In the genomic region with DNA sequence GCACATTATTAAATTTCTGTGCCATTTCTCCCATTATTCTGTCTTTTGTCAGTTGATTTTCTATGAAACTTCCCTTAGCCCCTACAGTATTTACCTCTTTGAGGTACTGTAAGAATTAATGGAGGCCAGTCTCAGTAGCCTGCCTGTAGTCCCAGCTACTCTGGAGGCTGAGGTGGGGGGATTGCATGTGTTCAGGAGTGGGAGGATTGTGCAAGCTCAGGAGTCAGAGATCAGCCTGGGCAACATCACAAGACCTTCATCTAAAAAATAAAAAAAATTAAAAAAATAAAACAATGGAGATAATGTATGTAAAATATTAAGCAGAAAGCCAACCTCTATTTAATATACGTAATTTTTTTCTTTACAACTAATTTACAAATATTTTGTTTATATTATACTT, we compare ENCODE assay signal across 9 cellular contexts.
A peak's percentile ranks its signal among the peaks of the same experiment; 100 is the strongest.
DNase-seq lines count a peak whose midpoint lies in the region; ATAC-seq, FAIRE-seq and TF ChIP-seq lines count a peak whose summit lies in the region.
"Had no signal": no experiment of that assay in that cellular context is flagged by ENCODE, and none has a peak within 500 bp of the region (broad histone marks: within the 10 kb centered on the region; RNA-seq: fewer than 3 reads in every experiment).

No MANE protein-coding gene starts in this region.

- TF ChIP-seq CTCF in GM23338 (conservative IDR thresholded peaks at IDR 0.05; ENCODE audit: low read depth in 2 of 2) (no peak), hepatocyte (IDR thresholded peaks at IDR 0.05; ENCODE audit: poor library complexity) (no peak), esophagus squamous epithelium (IDR thresholded peaks at IDR 0.05) (no peak)

- no peak overlapping the region for H3K4me2 ChIP-seq in GM23338
- H3K4me2 ChIP-seq in hepatocyte, result peak overlapping the region; percentile 79

- H3K9me2 ChIP-seq in GM23338 (ENCODE audit: insufficient read depth), result no peaks in the 10 kb centered on the region
- H3K9me2 ChIP-seq in hepatocyte (replicated peaks; ENCODE audit: insufficient read depth), result no peaks in the 10 kb centered on the region

- H3K27ac Mint-ChIP-seq in CD4-positive, CD25-positive, alpha-beta regulatory T cell, result peak overlapping the region in 2 of 3 donors; percentile 13 to 73
- H3K27ac Mint-ChIP-seq in GM23338, result peak overlapping the region; percentile 91
- no peak overlapping the region for H3K27ac Mint-ChIP-seq in stimulated activated effector memory CD8-positive, alpha-beta T cell treated with anti-CD3 and anti-CD28 coated beads, Interleukin-12 subunit alpha, Interleukin-12 subunit beta, amount 100 ng/mL, for 72 hours

- H3K9me3 ChIP-seq in CD4-positive, CD25-positive, alpha-beta regulatory T cell (ENCODE audit: control insufficient read depth in 2 of 2, low read length in 2 of 2), result no peaks in the 10 kb centered on the region
- H3K9me3 ChIP-seq in hepatocyte (ENCODE audit: low read depth) (no peaks in the 10 kb centered on the region), esophagus squamous epithelium (no peaks in the 10 kb centered on the region)

- peaks cover 58% of the 10 kb centered on the region for H3K4me1 ChIP-seq in CD4-positive, CD25-positive, alpha-beta regulatory T cell (ENCODE audit: control insufficient read depth, insufficient read depth, low read length, poor library complexity, severe bottlenecking)
- H3K4me1 ChIP-seq in GM23338 (ENCODE audit: insufficient read depth) (peaks cover 17% of the 10 kb centered on the region), hepatocyte (ENCODE audit: insufficient read depth) (peaks cover 18% of the 10 kb centered on the region), esophagus squamous epithelium (peaks cover 8 to 50% (median 21%) of the 10 kb centered on the region in 3 donors)

- DNase-seq in CD4-positive, CD25-positive, alpha-beta regulatory T cell, result no peak
- DNase-seq in GM23338 (ENCODE audit: low spot score), result no peak
- no peak for DNase-seq in hepatocyte (ENCODE audit: low spot score)
- no peak for DNase-seq in esophagus squamous epithelium (lab: John Stamatoyannopoulos, UW)
- no peak for DNase-seq in stimulated activated effector memory CD8-positive, alpha-beta T cell treated with anti-CD3 and anti-CD28 coated beads, Interleukin-12 subunit alpha, Interleukin-12 subunit beta, amount 100 ng/mL, for 72 hours (ENCODE audit: low spot score in 2 of 2)
- no peak for DNase-seq in HuH-7 (ENCODE audit: low spot score)

- no peak for ATAC-seq in CD4-positive, CD25-positive, alpha-beta regulatory T cell (ENCODE audit: low read depth in 2 of 2)
- no peak for ATAC-seq in GM23338
- ATAC-seq in stimulated activated effector memory CD8-positive, alpha-beta T cell treated with anti-CD3 and anti-CD28 coated beads, Interleukin-12 subunit alpha, Interleukin-12 subunit beta, amount 100 ng/mL, for 72 hours, result no peak
- ATAC-seq: Right ventricle myocardium inferior had no signal

- no peaks in the 10 kb centered on the region for H3K36me3 Mint-ChIP-seq in CD4-positive, CD25-positive, alpha-beta regulatory T cell
- H3K36me3 Mint-ChIP-seq in GM23338 (ENCODE audit: low read depth), result peaks cover 23% of the 10 kb centered on the region
- peaks cover 16% of the 10 kb centered on the region for H3K36me3 Mint-ChIP-seq in stimulated activated effector memory CD8-positive, alpha-beta T cell treated with anti-CD3 and anti-CD28 coated beads, Interleukin-12 subunit alpha, Interleukin-12 subunit beta, amount 100 ng/mL, for 72 hours

- H3K79me2 ChIP-seq in GM23338 (replicated peaks; ENCODE audit: insufficient read depth) (peaks cover 22% of the 10 kb centered on the region), hepatocyte (peaks cover 64% of the 10 kb centered on the region)

- no peak overlapping the region for H3K4me3 Mint-ChIP-seq in CD4-positive, CD25-positive, alpha-beta regulatory T cell
- H3K4me3 Mint-ChIP-seq in GM23338, result no peak overlapping the region; the same call in 2 of the 3 replicates
- H3K4me3 Mint-ChIP-seq in stimulated activated effector memory CD8-positive, alpha-beta T cell treated with anti-CD3 and anti-CD28 coated beads, Interleukin-12 subunit alpha, Interleukin-12 subunit beta, amount 100 ng/mL, for 72 hours, result no peak overlapping the region

- no peak overlapping the region for H2AFZ ChIP-seq in GM23338
- no peak overlapping the region for H2AFZ ChIP-seq in hepatocyte

- 87% methylated on average over 1 of the region's 1 CpG for WGBS in hepatocyte (ENCODE audit: low lambda C conversion rate, missing lambda C conversion rate)
- 85 to 92% methylated on average over 1 of the region's 1 CpG for WGBS in esophagus squamous epithelium, 2 donors

- peaks cover 0 to 1% (median 0%) of the 10 kb centered on the region in 7 donors for H3K9me3 Mint-ChIP-seq in CD4-positive, CD25-positive, alpha-beta regulatory T cell
- peaks cover 11% of the 10 kb centered on the region for H3K9me3 Mint-ChIP-seq in GM23338
- H3K9me3 Mint-ChIP-seq in stimulated activated effector memory CD8-positive, alpha-beta T cell treated with anti-CD3 and anti-CD28 coated beads, Interleukin-12 subunit alpha, Interleukin-12 subunit beta, amount 100 ng/mL, for 72 hours, result no peaks in the 10 kb centered on the region

- H3K4me1 Mint-ChIP-seq in CD4-positive, CD25-positive, alpha-beta regulatory T cell, result peaks cover 10 to 33% (median 29%) of the 10 kb centered on the region in 4 donors
- peaks cover 29% of the 10 kb centered on the region for H3K4me1 Mint-ChIP-seq in GM23338
- H3K4me1 Mint-ChIP-seq in stimulated activated effector memory CD8-positive, alpha-beta T cell treated with anti-CD3 and anti-CD28 coated beads, Interleukin-12 subunit alpha, Interleukin-12 subunit beta, amount 100 ng/mL, for 72 hours, result peaks cover 28% of the 10 kb centered on the region

- H3K36me3 ChIP-seq in CD4-positive, CD25-positive, alpha-beta regulatory T cell (ENCODE audit: control insufficient read depth, insufficient read depth, low read length), result no peaks in the 10 kb centered on the region
- H3K36me3 ChIP-seq in GM23338 (ENCODE audit: insufficient read depth) (no peaks in the 10 kb centered on the region), hepatocyte (replicated peaks; ENCODE audit: insufficient read depth, low read depth) (no peaks in the 10 kb centered on the region), esophagus squamous epithelium (peaks cover 0 to 11% (median 0%) of the 10 kb centered on the region in 3 donors)

- peaks cover 3% of the 10 kb centered on the region; the same call in 1 of the 2 replicates for H3F3A ChIP-seq in GM23338 (replicated peaks; ENCODE audit: low read depth)

- H3K27ac ChIP-seq in CD4-positive, CD25-positive, alpha-beta regulatory T cell (ENCODE audit: insufficient read depth, low read length, poor library complexity, severe bottlenecking), result peak overlapping the region; percentile 98
- H3K27ac ChIP-seq in GM23338 (ENCODE audit: low read depth) (peak overlapping the region; percentile 12; the same call in 1 of the 2 replicates), hepatocyte (no peak overlapping the region), esophagus squamous epithelium (no peak overlapping the region)

- H3K4me3 ChIP-seq in CD4-positive, CD25-positive, alpha-beta regulatory T cell (ENCODE audit: low read depth, low read length), result no peak overlapping the region
- H3K4me3 ChIP-seq in GM23338 (no peak overlapping the region), hepatocyte (no peak overlapping the region), esophagus squamous epithelium (no peak overlapping the region)

- TF ChIP-seq POLR2A in esophagus squamous epithelium (IDR thresholded peaks at IDR 0.05), result no peak

- no peaks in the 10 kb centered on the region for H4K20me1 ChIP-seq in GM23338 (replicated peaks; ENCODE audit: insufficient read depth)
- no peaks in the 10 kb centered on the region for H4K20me1 ChIP-seq in hepatocyte (ENCODE audit: insufficient read depth, poor library complexity, severe bottlenecking)

- H3K27me3 Mint-ChIP-seq in CD4-positive, CD25-positive, alpha-beta regulatory T cell, result no peaks in the 10 kb centered on the region
- peaks cover 27% of the 10 kb centered on the region for H3K27me3 Mint-ChIP-seq in GM23338 (ENCODE audit: insufficient read depth, low read depth, poor library complexity)

- intact Hi-C loops in esophagus squamous epithelium (cut with DNase I), result no loop called here

- FAIRE-seq in TTC549 (lab: Jason Lieb, UNC), result peak; percentile 15
- FAIRE-seq: GM18507 had no signal

- no peaks in the 10 kb centered on the region for H3K27me3 ChIP-seq in CD4-positive, CD25-positive, alpha-beta regulatory T cell (ENCODE audit: control insufficient read depth, insufficient read depth, low read length)
- H3K27me3 ChIP-seq in GM23338 (ENCODE audit: insufficient read depth) (no peaks in the 10 kb centered on the region), hepatocyte (no peaks in the 10 kb centered on the region), esophagus squamous epithelium (no peaks in the 10 kb centered on the region)

TF ChIP-seq in GM23338, 12 proteins besides CTCF, POLR2A, EP300 and RAD21 (continues in another document):
- TF ChIP-seq NANOG (IDR thresholded peaks at IDR 0.05; ENCODE audit: borderline replicate concordance), result no peak
- no peak for TF ChIP-seq STAT1 (IDR thresholded peaks at IDR 0.05; ENCODE audit: unreplicated experiment)
- TF ChIP-seq, protein P1, sequence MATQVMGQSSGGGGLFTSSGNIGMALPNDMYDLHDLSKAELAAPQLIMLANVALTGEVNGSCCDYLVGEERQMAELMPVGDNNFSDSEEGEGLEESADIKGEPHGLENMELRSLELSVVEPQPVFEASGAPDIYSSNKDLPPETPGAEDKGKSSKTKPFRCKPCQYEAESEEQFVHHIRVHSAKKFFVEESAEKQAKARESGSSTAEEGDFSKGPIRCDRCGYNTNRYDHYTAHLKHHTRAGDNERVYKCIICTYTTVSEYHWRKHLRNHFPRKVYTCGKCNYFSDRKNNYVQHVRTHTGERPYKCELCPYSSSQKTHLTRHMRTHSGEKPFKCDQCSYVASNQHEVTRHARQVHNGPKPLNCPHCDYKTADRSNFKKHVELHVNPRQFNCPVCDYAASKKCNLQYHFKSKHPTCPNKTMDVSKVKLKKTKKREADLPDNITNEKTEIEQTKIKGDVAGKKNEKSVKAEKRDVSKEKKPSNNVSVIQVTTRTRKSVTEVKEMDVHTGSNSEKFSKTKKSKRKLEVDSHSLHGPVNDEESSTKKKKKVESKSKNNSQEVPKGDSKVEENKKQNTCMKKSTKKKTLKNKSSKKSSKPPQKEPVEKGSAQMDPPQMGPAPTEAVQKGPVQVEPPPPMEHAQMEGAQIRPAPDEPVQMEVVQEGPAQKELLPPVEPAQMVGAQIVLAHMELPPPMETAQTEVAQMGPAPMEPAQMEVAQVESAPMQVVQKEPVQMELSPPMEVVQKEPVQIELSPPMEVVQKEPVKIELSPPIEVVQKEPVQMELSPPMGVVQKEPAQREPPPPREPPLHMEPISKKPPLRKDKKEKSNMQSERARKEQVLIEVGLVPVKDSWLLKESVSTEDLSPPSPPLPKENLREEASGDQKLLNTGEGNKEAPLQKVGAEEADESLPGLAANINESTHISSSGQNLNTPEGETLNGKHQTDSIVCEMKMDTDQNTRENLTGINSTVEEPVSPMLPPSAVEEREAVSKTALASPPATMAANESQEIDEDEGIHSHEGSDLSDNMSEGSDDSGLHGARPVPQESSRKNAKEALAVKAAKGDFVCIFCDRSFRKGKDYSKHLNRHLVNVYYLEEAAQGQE (IDR thresholded peaks at IDR 0.05; ENCODE audit: unreplicated experiment), result no peak
- TF ChIP-seq POLR2AphosphoS5 (IDR thresholded peaks at IDR 0.05; ENCODE audit: low read depth), result no peak
- no peak for TF ChIP-seq EZH2 (IDR thresholded peaks at IDR 0.05; ENCODE audit: low read depth, unreplicated experiment)

Comparison
In these comparisons a context has a peak if more than half of its experiments do, and no peak if none do; other contexts are left out.
1. H3K27ac ChIP-seq: peak in CD4-positive, CD25-positive, alpha-beta regulatory T cell (single experiment) and GM23338 (single experiment); none in hepatocyte (single experiment) and esophagus squamous epithelium (0 of 4).